ENCODE assay signal across 7 cellular contexts in the genomic region with DNA sequence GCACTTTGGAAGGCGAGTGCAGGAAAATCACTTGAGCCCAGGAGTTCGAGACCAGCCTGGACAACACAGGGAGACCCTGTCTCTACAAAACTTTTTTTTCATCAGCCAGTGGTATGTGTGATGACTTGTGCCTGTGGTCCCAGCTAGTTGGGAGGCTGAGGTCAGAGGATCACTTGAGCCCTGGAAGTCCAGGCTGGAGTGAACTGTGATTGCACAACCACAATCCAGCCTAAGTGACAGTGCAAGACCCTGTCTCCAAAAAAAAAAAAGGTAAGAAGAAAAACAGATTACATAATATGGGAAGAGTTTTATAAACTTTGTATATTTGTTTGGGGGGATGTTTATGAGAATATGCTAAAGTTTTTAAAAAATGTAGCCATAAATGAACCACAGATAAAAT.
"Had no signal": no experiment of that assay in that cellular context is flagged by ENCODE, and none has a peak within 500 bp of the region (broad histone marks: within the 10 kb centered on the region; RNA-seq: fewer than 3 reads in every experiment).

No MANE protein-coding gene starts in this region.

- DNase-seq: Karpas-422, Kasumi-1, KBM-7, KG1 had no signal

- FAIRE-seq: HTR-8/SVneo had no signal

- H3K9ac ChIP-seq: KMS-11 had no signal

- H3K4me2 ChIP-seq: KMS-11 had no signal

- H3K27ac ChIP-seq: HL-60, KMS-11 had no signal
